Comparison of ENCODE assay signal across 5 cellular contexts in genomic region chrX:125680366-125680765, GRCh38.
"Had no signal": no experiment of that assay in that cellular context is flagged by ENCODE, and none has a peak within 500 bp of the region (broad histone marks: within the 10 kb centered on the region; RNA-seq: fewer than 3 reads in every experiment).

No MANE protein-coding gene starts in this region.

- H3K4me3 ChIP-seq: GM23338, K562 had no signal

- H3K4me2 ChIP-seq: GM23338 had no signal

- ATAC-seq: GM23338, K562 had no signal

- H3K4me3 Mint-ChIP-seq: GM23338 had no signal

- H2AFZ ChIP-seq: GM23338 had no signal

- H3K27ac Mint-ChIP-seq: GM23338 had no signal

- H3K4me1 Mint-ChIP-seq: GM23338 had no signal

- DNase-seq: H7, HCEC 1CT, IMR-90 had no signal
